ENCODE assay signal across 24 cellular contexts in genomic region chr3:53523346-53523745, GRCh38. TPM values are rescaled to one million over a fixed set of nuclear protein-coding genes. Genes with fewer than 3 reads are reported as not detected.
DNase-seq lines count a peak whose midpoint lies in the region; ATAC-seq, FAIRE-seq and TF ChIP-seq lines count a peak whose summit lies in the region.
"Had no signal": no experiment of that assay in that cellular context is flagged by ENCODE, and none has a peak within 500 bp of the region (broad histone marks: within the 10 kb centered on the region; RNA-seq: fewer than 3 reads in every experiment).

No MANE protein-coding gene starts in this region.

- POLR2A ChIA-PET in A549 (lab: Yijun Ruan, JAX) = no interaction called here
- POLR2A ChIA-PET in naive thymus-derived CD8-positive, alpha-beta T cell (lab: Charles Lee) = no interaction called here

- no peak for FAIRE-seq in A549 (lab: Jason Lieb, UNC)
- FAIRE-seq: D721Med, GM12891, GM18507 had no signal

- no peaks in the 10 kb centered on the region for H3K9me3 ChIP-seq in A549
- H3K9me3 ChIP-seq in adrenal gland (replicated peaks in 1 of 3) = no peaks in the 10 kb centered on the region
- H3K9me3 ChIP-seq in sigmoid colon = no peaks in the 10 kb centered on the region
- H3K9me3 ChIP-seq: BLaER1 had no signal

- TF ChIP-seq POLR2A in A549 (IDR thresholded peaks at IDR 0.05; ENCODE audit: low read length) (no peak), adrenal gland (IDR thresholded peaks at IDR 0.05) (no peak), sigmoid colon (IDR thresholded peaks at IDR 0.05) (no peak)

- TF ChIP-seq EP300 in A549 (IDR thresholded peaks at IDR 0.05) (no peak), sigmoid colon (IDR thresholded peaks at IDR 0.05) (no peak)

- no peak for TF ChIP-seq CTCF in A549 (IDR thresholded peaks at IDR 0.05)
- no peak for TF ChIP-seq CTCF in LNCaP clone FGC (IDR thresholded peaks at IDR 0.05; ENCODE audit: control insufficient read depth, extremely low read depth, insufficient read depth)
- no peak for TF ChIP-seq CTCF in adrenal gland (IDR thresholded peaks at IDR 0.05)
- TF ChIP-seq CTCF in sigmoid colon (IDR thresholded peaks at IDR 0.05) = no peak

- H3K4me1 ChIP-seq in A549 = peaks cover 37% of the 10 kb centered on the region
- peaks cover 36 to 76% of the 10 kb centered on the region in 2 donors for H3K4me1 ChIP-seq in adrenal gland (replicated peaks in 1 of 2)
- peaks cover 0 to 52% (median 44%) of the 10 kb centered on the region in 4 donors for H3K4me1 ChIP-seq in sigmoid colon
- H3K4me1 ChIP-seq: BLaER1 had no signal

- H3K27me3 ChIP-seq in adrenal gland = no peaks in the 10 kb centered on the region
- no peaks in the 10 kb centered on the region for H3K27me3 ChIP-seq in sigmoid colon
- H3K27me3 ChIP-seq: BLaER1 had no signal

- no peak overlapping the region for H3K4me3 Mint-ChIP-seq in naive thymus-derived CD8-positive, alpha-beta T cell
- H3K4me3 Mint-ChIP-seq in T-helper 2 cell treated with Interferon-gamma antibody and Interleukin-4, amounts not matched to agents 5 μg/mL and 100 μg/mL, for 36 hours = no peak overlapping the region
- H3K4me3 Mint-ChIP-seq: B cell; CD4-positive, CD25-positive, alpha-beta regulatory T cell; CD8-positive, alpha-beta memory T cell; GM23338; H9 had no signal

- DNase-seq in A549 (ENCODE audit: low read depth in 1 of 2, low spot score in 1 of 2) = no peak
- peak; percentile 62 for DNase-seq in LNCaP clone FGC (ENCODE audit: low read depth)
- peak in 2 of 7 donors; percentile 36 to 65 for DNase-seq in adrenal gland
- DNase-seq in sigmoid colon = no peak
- DNase-seq in naive thymus-derived CD8-positive, alpha-beta T cell = no peak
- DNase-seq in putamen (ENCODE audit: low spot score) = no peak
- no peak for DNase-seq in T-helper 2 cell treated with Interferon-gamma antibody and Interleukin-4, amounts not matched to agents 5 μg/mL and 100 μg/mL, for 36 hours (ENCODE audit: low spot score)
- DNase-seq: CD4-positive, CD25-positive, alpha-beta regulatory T cell; CD8-positive, alpha-beta memory T cell; DMS 273 treated with DMSO at 0.1 percent for 48 hours; DMS53; DMS79 treated with DMSO at 0.1 percent for 48 hours; GF-D8; H9 had no signal

- H3K4me3 ChIP-seq in A549 (no peak overlapping the region), LNCaP clone FGC (ENCODE audit: low read depth, low read length) (no peak overlapping the region), adrenal gland (no peak overlapping the region), sigmoid colon (no peak overlapping the region)
- H3K4me3 ChIP-seq: BLaER1, GM23338 had no signal

- no peaks in the 10 kb centered on the region for H3K4me1 Mint-ChIP-seq in naive thymus-derived CD8-positive, alpha-beta T cell
- H3K4me1 Mint-ChIP-seq in T-helper 2 cell treated with Interferon-gamma antibody and Interleukin-4, amounts not matched to agents 5 μg/mL and 100 μg/mL, for 36 hours (ENCODE audit: low read depth) = no peaks in the 10 kb centered on the region
- H3K4me1 Mint-ChIP-seq: B cell; CD4-positive, CD25-positive, alpha-beta regulatory T cell; CD8-positive, alpha-beta memory T cell; GM23338; H9 had no signal

- H3K36me3 Mint-ChIP-seq in naive thymus-derived CD8-positive, alpha-beta T cell = no peaks in the 10 kb centered on the region
- H3K36me3 Mint-ChIP-seq in T-helper 2 cell treated with Interferon-gamma antibody and Interleukin-4, amounts not matched to agents 5 μg/mL and 100 μg/mL, for 36 hours (ENCODE audit: low read depth) = no peaks in the 10 kb centered on the region
- H3K36me3 Mint-ChIP-seq: CD4-positive, CD25-positive, alpha-beta regulatory T cell; CD8-positive, alpha-beta memory T cell had no signal

- no peak overlapping the region for H3K4me2 ChIP-seq in A549
- H3K4me2 ChIP-seq: BLaER1, GM23338 had no signal

- H3K27me3 Mint-ChIP-seq in naive thymus-derived CD8-positive, alpha-beta T cell = peaks cover 5 to 19% (median 12%) of the 10 kb centered on the region in 5 donors
- peaks cover 16% of the 10 kb centered on the region for H3K27me3 Mint-ChIP-seq in T-helper 2 cell treated with Interferon-gamma antibody and Interleukin-4, amounts not matched to agents 5 μg/mL and 100 μg/mL, for 36 hours (ENCODE audit: low read depth)

- no peak for TF ChIP-seq RAD21 in A549 (conservative IDR thresholded peaks at IDR 0.05 in 1 of 2, IDR thresholded peaks at IDR 0.05 in 1 of 2)

- no peak for ATAC-seq in A549
- no peak for ATAC-seq in naive thymus-derived CD8-positive, alpha-beta T cell
- no peak for ATAC-seq in HG03354 (IDR thresholded peaks at IDR 0.05; ENCODE audit: poor library complexity, severe bottlenecking, unreplicated experiment)
- ATAC-seq: GM23338, HCT116 had no signal

- WGBS in A549 (ENCODE audit: missing lambda C conversion rate) = 92% methylated on average over 3 of the region's 3 CpGs
- 50 to 70% (median 66%) methylated on average over 3 of the region's 3 CpGs for WGBS in adrenal gland, 4 donors
- 91% methylated on average over 3 of the region's 3 CpGs for WGBS in sigmoid colon, 2 donors

- intact Hi-C loops in adrenal gland (cut with DNase I) (no loop called here), sigmoid colon (cut with DNase I) (no loop called here)

- no peaks in the 10 kb centered on the region for H3K9me3 Mint-ChIP-seq in naive thymus-derived CD8-positive, alpha-beta T cell
- no peaks in the 10 kb centered on the region for H3K9me3 Mint-ChIP-seq in T-helper 2 cell treated with Interferon-gamma antibody and Interleukin-4, amounts not matched to agents 5 μg/mL and 100 μg/mL, for 36 hours
- H3K9me3 Mint-ChIP-seq: CD4-positive, CD25-positive, alpha-beta regulatory T cell; CD8-positive, alpha-beta memory T cell; GM23338; H9 had no signal

- CTCF ChIA-PET in A549 (lab: Yijun Ruan, JAX) = no interaction called here

- no peak overlapping the region for H3K27ac Mint-ChIP-seq in naive thymus-derived CD8-positive, alpha-beta T cell
- H3K27ac Mint-ChIP-seq in T-helper 2 cell treated with Interferon-gamma antibody and Interleukin-4, amounts not matched to agents 5 μg/mL and 100 μg/mL, for 36 hours = no peak overlapping the region
- H3K27ac Mint-ChIP-seq: B cell; CD4-positive, CD25-positive, alpha-beta regulatory T cell; CD8-positive, alpha-beta memory T cell; GM23338; H9 had no signal

- no peaks in the 10 kb centered on the region for H3K36me3 ChIP-seq in adrenal gland (replicated peaks in 1 of 2)
- H3K36me3 ChIP-seq in sigmoid colon = no peaks in the 10 kb centered on the region
- H3K36me3 ChIP-seq: BLaER1 had no signal

- peak overlapping the region; percentile 10 to 76; a peak in 5 of 6 replicates for H3K27ac ChIP-seq in A549
- peak overlapping the region in 3 of 5 donors; percentile 47 to 63 (median 62) for H3K27ac ChIP-seq in adrenal gland
- peak overlapping the region in 3 of 4 donors; percentile 76 to 84 (median 83) for H3K27ac ChIP-seq in sigmoid colon
- H3K27ac ChIP-seq: BLaER1, C4-2B had no signal

TF ChIP-seq in A549, 52 proteins besides CTCF, POLR2A, EP300 and RAD21:
- TF ChIP-seq CHD2 (IDR thresholded peaks at IDR 0.05; ENCODE audit: low read length, partially characterized antibody) = no peak
- TF ChIP-seq HDAC2 (IDR thresholded peaks at IDR 0.05) = no peak
- no peak for TF ChIP-seq MAFK (IDR thresholded peaks at IDR 0.05; ENCODE audit: partially characterized antibody)
- no peak for TF ChIP-seq JUNB (IDR thresholded peaks at IDR 0.05)
- TF ChIP-seq HOXB5 (CRISPR knock-in tag; IDR thresholded peaks at IDR 0.05) = no peak
- no peak for TF ChIP-seq ELK1 (IDR thresholded peaks at IDR 0.05; ENCODE audit: low read depth, low read length)

RNA-seq across cellular contexts. Expression of gene CACNA1D, which starts 28.9 kb away (rescaled TPM):
- polyA plus RNA-seq in A549 (2011; rRNA removed) = 10.7 and 18.2 TPM in 2 replicates
- polyA plus RNA-seq in A549 (2012; cell fraction: cytosol; rRNA removed) = 0.95 and 1.6 TPM in 2 replicates
- polyA plus RNA-seq in A549 (2012; cell fraction: nucleus; rRNA removed) = 6.6 and 7.6 TPM in 2 replicates
- 1.1 to 1.5 TPM (median 1.2 TPM) in 3 replicates for polyA plus RNA-seq in A549 (2017; fragmentation: RNase III; extraction: RNeasy Plus Mini Kit Qiagen cat#74134 plus additional on column Dnase treatment)
- 49.9 and 64.1 TPM in 2 replicates for polyA minus RNA-seq in A549 (2011; rRNA and poly(A)+ RNA removed)
- total RNA-seq in adrenal gland = 100 to 1,000 TPM in 1 of 8 donors, 10 to 100 TPM in 7; 37.2 to 111 (median 74.3) TPM
- polyA plus RNA-seq in adrenal gland = 10 to 100 TPM; 25.8 to 60.6 (median 48.3) TPM
- total RNA-seq in sigmoid colon = 1 to 10 TPM; 4.8 to 9.7 (median 5.4) TPM
- polyA plus RNA-seq in sigmoid colon = 1 to 10 TPM; 1.2 to 4.3 (median 3.2) TPM
- total RNA-seq in naive thymus-derived CD8-positive, alpha-beta T cell = not detected
- not detected for polyA plus RNA-seq in naive thymus-derived CD8-positive, alpha-beta T cell
- total RNA-seq: A172 had no signal
